In the genomic region with DNA sequence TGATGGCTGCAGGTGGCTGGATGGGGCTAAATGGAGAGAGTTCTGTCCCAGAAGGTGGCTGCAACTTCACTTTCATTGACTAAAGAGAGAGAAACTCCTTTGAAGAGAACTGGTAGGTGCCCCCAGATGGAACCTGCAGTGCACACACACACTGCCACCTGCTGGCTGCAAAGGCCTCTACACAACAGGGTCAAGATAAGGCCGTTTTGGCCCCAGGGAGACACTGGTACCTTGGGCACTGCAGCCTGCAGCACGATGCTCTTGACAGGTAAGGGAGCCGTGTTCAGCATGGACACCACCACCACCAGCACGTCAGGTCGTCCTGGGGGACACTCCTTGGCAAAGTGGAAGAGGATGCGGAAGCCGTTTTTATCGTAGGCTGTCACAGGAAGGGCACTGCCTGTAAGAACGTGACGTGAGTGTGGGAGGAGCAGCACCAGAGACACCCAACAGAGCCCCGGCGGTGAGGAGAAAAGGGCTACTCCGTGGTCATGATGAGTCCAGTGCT, we compare ENCODE assay signal across 8 cellular contexts. TPM values are rescaled to one million over a fixed set of nuclear protein-coding genes. Genes with fewer than 3 reads are reported as not detected.
A peak's percentile ranks its signal among the peaks of the same experiment; 100 is the strongest.
DNase-seq lines count a peak whose midpoint lies in the region; ATAC-seq, FAIRE-seq and TF ChIP-seq lines count a peak whose summit lies in the region.

No MANE protein-coding gene starts in this region.

- peaks cover 37% of the 10 kb centered on the region for H3K4me1 Mint-ChIP-seq in activated T-cell treated with anti-CD3 and anti-CD28 coated beads, Interleukin-2, amount 50 U/mL, for 4 hours (ENCODE audit: low read depth)
- H3K4me1 Mint-ChIP-seq in neural progenitor cell, result no peaks in the 10 kb centered on the region

- no peaks in the 10 kb centered on the region for H3K4me1 ChIP-seq in esophagus squamous epithelium
- no peaks in the 10 kb centered on the region for H3K4me1 ChIP-seq in neural progenitor cell

- H4K20me1 ChIP-seq in neural progenitor cell (ENCODE audit: low read depth), result peaks cover 11% of the 10 kb centered on the region

- no peak overlapping the region for H3K9ac ChIP-seq in neural progenitor cell

- H3K36me3 ChIP-seq in esophagus squamous epithelium (peaks cover 64 to 100% (median 73%) of the 10 kb centered on the region in 3 donors), neural progenitor cell (no peaks in the 10 kb centered on the region)

- H3K9me3 ChIP-seq in esophagus squamous epithelium (no peaks in the 10 kb centered on the region), neural progenitor cell (ENCODE audit: low read depth) (no peaks in the 10 kb centered on the region)

- peak; percentile 92 for TF ChIP-seq CTCF in D721Med (IDR thresholded peaks at IDR 0.05; ENCODE audit: insufficient read depth, missing control alignments)
- peak; percentile 55 to 79 (median 77) for TF ChIP-seq CTCF in esophagus squamous epithelium (IDR thresholded peaks at IDR 0.05)
- peak; percentile 92 for TF ChIP-seq CTCF in neural progenitor cell (IDR thresholded peaks at IDR 0.05)

- H3K27me3 ChIP-seq in esophagus squamous epithelium (no peaks in the 10 kb centered on the region), neural progenitor cell (no peaks in the 10 kb centered on the region)

- H3K4me3 ChIP-seq in esophagus squamous epithelium, result no peak overlapping the region
- H3K4me3 ChIP-seq in neural progenitor cell, result no peak overlapping the region

- no peaks in the 10 kb centered on the region for H3K79me2 ChIP-seq in neural progenitor cell (ENCODE audit: low read depth)

- H3K36me3 Mint-ChIP-seq in activated T-cell treated with anti-CD3 and anti-CD28 coated beads, Interleukin-2, amount 50 U/mL, for 4 hours (ENCODE audit: insufficient read depth), result peaks cover 47% of the 10 kb centered on the region
- peaks cover 31% of the 10 kb centered on the region for H3K36me3 Mint-ChIP-seq in neural progenitor cell

- no peaks in the 10 kb centered on the region for H3K9me3 Mint-ChIP-seq in activated T-cell treated with anti-CD3 and anti-CD28 coated beads, Interleukin-2, amount 50 U/mL, for 4 hours
- H3K9me3 Mint-ChIP-seq in neural progenitor cell, result no peaks in the 10 kb centered on the region

- no peaks in the 10 kb centered on the region for H3K27me3 Mint-ChIP-seq in activated T-cell treated with anti-CD3 and anti-CD28 coated beads, Interleukin-2, amount 50 U/mL, for 4 hours (ENCODE audit: low read depth)
- peaks cover 11% of the 10 kb centered on the region for H3K27me3 Mint-ChIP-seq in neural progenitor cell (ENCODE audit: insufficient read depth, low read depth)

- DNase-seq in D721Med (ENCODE audit: insufficient read length, low spot score) (peak; percentile 80), HPDE6-E6E7 (ENCODE audit: extremely low spot score) (peak; percentile 70), OCI-M1 (lab: John Stamatoyannopoulos, UW) (peak; percentile 68), esophagus squamous epithelium (lab: John Stamatoyannopoulos, UW) (no peak), neural progenitor cell (ENCODE audit: low spot score) (peak; percentile 80), urothelium cell line (ENCODE audit: low spot score) (peak; percentile 87)
- DNase-seq in activated T-cell treated with anti-CD3 and anti-CD28 coated beads, Interleukin-2, amount 50 U/mL, for 4 hours, result peak; percentile 51

- ATAC-seq in activated T-cell treated with anti-CD3 and anti-CD28 coated beads, Interleukin-2, amount 50 U/mL, for 4 hours, result peak; percentile 70 to 74
- ATAC-seq in HG03196 (IDR thresholded peaks at IDR 0.05; ENCODE audit: unreplicated experiment), result no peak

- WGBS in esophagus squamous epithelium, 2 donors, result 20 to 53% methylated on average over 3 to 11 of the region's 13 CpGs

- no peak for TF ChIP-seq POLR2A in esophagus squamous epithelium (IDR thresholded peaks at IDR 0.05)

- peaks cover 33% of the 10 kb centered on the region for H3F3A ChIP-seq in neural progenitor cell (ENCODE audit: low read depth)

- no peak overlapping the region for H2AFZ ChIP-seq in neural progenitor cell (replicated peaks)

- peak overlapping the region; percentile 27 for H3K4me3 Mint-ChIP-seq in activated T-cell treated with anti-CD3 and anti-CD28 coated beads, Interleukin-2, amount 50 U/mL, for 4 hours
- H3K4me3 Mint-ChIP-seq in neural progenitor cell, result peak overlapping the region; percentile 18

- peak overlapping the region; percentile 20 for H3K27ac Mint-ChIP-seq in neural progenitor cell

- intact Hi-C loops in esophagus squamous epithelium (cut with DNase I), result no loop called here

- FAIRE-seq in D721Med (lab: Jason Lieb, UNC), result no peak
- peak; percentile 77 for FAIRE-seq in urothelium cell line (lab: Jason Lieb, UNC)

- no peak overlapping the region for H3K4me2 ChIP-seq in neural progenitor cell

- H3K27ac ChIP-seq in esophagus squamous epithelium, result peak overlapping the region in 3 of 4 donors; percentile 2 to 18 (median 14)
- H3K27ac ChIP-seq in neural progenitor cell, result no peak overlapping the region

RNA-seq across cellular contexts. Expression of a gene that starts 22.7 kb away (rescaled TPM):
- 10 to 100 TPM; 64.2 to 80.5 (median 71.2) TPM for total RNA-seq in activated T-cell treated with anti-CD3 and anti-CD28 coated beads, Interleukin-2, amount 50 U/mL, for 4 hours
- total RNA-seq in esophagus squamous epithelium, result 10 to 100 TPM; 23.9 to 39.2 (median 29.8) TPM
- total RNA-seq in neural progenitor cell (ENCODE audit: low replicate concordance), result 28.0 and 37.3 TPM in 2 replicates

RNA-seq across cellular contexts. Expression of a gene that starts 22.9 kb away (rescaled TPM):
- total RNA-seq in activated T-cell treated with anti-CD3 and anti-CD28 coated beads, Interleukin-2, amount 50 U/mL, for 4 hours, result 100 to 1,000 TPM; 131 to 167 (median 160) TPM
- 10 to 100 TPM; 42.2 to 62.6 (median 48.7) TPM for total RNA-seq in esophagus squamous epithelium
- total RNA-seq in neural progenitor cell (ENCODE audit: low replicate concordance), result 43.3 and 48.7 TPM in 2 replicates

RNA-seq across cellular contexts. Expression of a gene that starts 32.3 kb away (rescaled TPM):
- total RNA-seq in activated T-cell treated with anti-CD3 and anti-CD28 coated beads, Interleukin-2, amount 50 U/mL, for 4 hours, result 10 to 100 TPM; 35.4 to 39.8 (median 38.4) TPM
- total RNA-seq in esophagus squamous epithelium, result 10 to 100 TPM; 14.6 to 28.0 (median 21.2) TPM
- 17.7 and 27.5 TPM in 2 replicates for total RNA-seq in neural progenitor cell (ENCODE audit: low replicate concordance)

RNA-seq across cellular contexts. Expression of a gene that starts 33.3 kb away (rescaled TPM):
- total RNA-seq in activated T-cell treated with anti-CD3 and anti-CD28 coated beads, Interleukin-2, amount 50 U/mL, for 4 hours, result 100 to 1,000 TPM; 115 to 137 (median 125) TPM
- total RNA-seq in esophagus squamous epithelium (10 to 100 TPM; 17.5 to 33.3 (median 29.0) TPM), neural progenitor cell (ENCODE audit: low replicate concordance) (58.2 and 88.6 TPM in 2 replicates)

RNA-seq across cellular contexts. Expression of a gene that starts 50.5 kb away (rescaled TPM):
- total RNA-seq in activated T-cell treated with anti-CD3 and anti-CD28 coated beads, Interleukin-2, amount 50 U/mL, for 4 hours, result 100 to 1,000 TPM; 111 to 140 (median 134) TPM
- total RNA-seq in esophagus squamous epithelium (10 to 100 TPM in 2 of 4 donors, 1 to 10 TPM in 2; 9.2 to 15.2 (median 11.2) TPM), neural progenitor cell (ENCODE audit: low replicate concordance) (5.2 and 10.4 TPM in 2 replicates)
